ENCODE assay signal across 8 cellular contexts in the genomic region with DNA sequence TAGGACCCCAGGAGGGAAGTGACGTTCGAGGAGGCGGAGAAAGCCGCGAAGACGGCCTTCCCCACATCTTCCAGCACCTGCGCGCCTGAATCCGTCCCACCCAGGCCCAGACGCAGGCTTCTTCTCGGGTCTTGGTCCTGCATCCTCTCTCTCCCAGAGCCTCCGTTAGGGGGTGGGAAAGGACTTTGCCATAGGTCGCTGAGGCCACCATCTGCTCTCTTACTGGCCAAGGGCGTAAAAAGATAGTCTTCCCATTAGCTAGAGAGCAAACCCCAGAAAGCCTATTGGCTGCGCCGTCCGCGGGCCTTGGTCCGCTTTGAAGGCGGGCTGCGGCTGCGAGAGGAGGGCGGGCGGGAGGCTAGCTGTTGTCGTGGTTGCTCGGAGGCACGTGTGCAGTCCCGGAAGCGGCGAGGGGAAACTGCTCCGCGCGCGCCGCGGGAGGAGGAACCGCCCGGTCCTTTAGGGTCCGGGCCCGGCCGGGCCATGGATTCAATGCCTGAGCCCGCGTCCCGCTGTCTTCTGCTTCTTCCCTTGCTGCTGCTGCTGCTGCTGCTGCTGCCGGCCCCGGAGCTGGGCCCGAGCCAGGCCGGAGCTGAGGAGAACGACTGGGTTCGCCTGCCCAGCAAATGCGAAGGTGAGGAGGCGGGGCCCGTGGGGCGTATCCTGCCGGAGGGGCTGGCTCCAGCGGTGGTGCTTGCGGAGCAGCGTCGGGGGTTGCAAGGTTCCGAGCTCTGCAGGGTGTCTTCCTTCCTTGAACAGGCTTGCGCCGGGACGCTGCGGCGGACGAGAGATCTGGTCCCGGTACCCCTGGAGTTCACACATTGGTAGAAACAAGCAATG. TPM values are rescaled to one million over a fixed set of nuclear protein-coding genes. Genes with fewer than 3 reads are reported as not detected.
DNase-seq lines count a peak whose midpoint lies in the region; ATAC-seq, FAIRE-seq and TF ChIP-seq lines count a peak whose summit lies in the region.

A gene (plus strand): TSS at position 393 of the 840 bp plus-strand sequence. CDS start 91 bp downstream, at position 484.

- TF ChIP-seq EP300 in HepG2 (IDR thresholded peaks at IDR 0.05; ENCODE audit: low read depth in 2 of 2, low read length in 2 of 2) (0 out of 4 replicates have a peak, but pooled peaks of 1 of the 2 experiments have one; percentile 8), HepG2 (CRISPR knock-in tag; IDR thresholded peaks at IDR 0.05; ENCODE audit: borderline replicate concordance) (0 out of 2 replicates have a peak, but pooled peaks have one; percentile 28)

- peak within 1 kb of the TSS; percentile 91 for H3K4me2 ChIP-seq in HepG2 (ENCODE audit: low read depth, low read length)

- DNase-seq in NCI-H774 (lab: John Stamatoyannopoulos, UW) = peak; percentile 96
- peak; percentile 88 to 89 for DNase-seq in activated CD4-positive, alpha-beta T cell treated with anti-CD3 and anti-CD28 coated beads, Interleukin-2, amount 50 U/mL, for 4 hours
- DNase-seq in dermis blood vessel endothelial cell = peak; percentile 98
- DNase-seq in HepG2 (ENCODE audit: low spot score) = peak; percentile 97
- peak; percentile 90 for DNase-seq in stimulated activated CD4-positive, alpha-beta T cell treated with anti-CD3 and anti-CD28 coated beads, Interleukin-4, amount 100 ng/mL, for 1 hour

- peak; percentile 70 to 74 for TF ChIP-seq POLR2A in HepG2 (IDR thresholded peaks at IDR 0.05; ENCODE audit: insufficient read depth in 1 of 2, low read depth in 2 of 2, low read length in 2 of 2)

- FAIRE-seq in HepG2 (lab: Jason Lieb, UNC) = peak; percentile 97

- peak; percentile 78 for ATAC-seq in GM19395 (IDR thresholded peaks at IDR 0.05; ENCODE audit: unreplicated experiment)
- peak; percentile 63 for ATAC-seq in HG03565 (IDR thresholded peaks at IDR 0.05; ENCODE audit: unreplicated experiment)
- peak; percentile 94 for ATAC-seq in HepG2

- in situ Hi-C loops in HepG2 (cut with HindIII; ENCODE audit: extremely low pct_ligation_motif_present, low pct_unique_long_range_greater_than_20kb) = no loop called here

- peak within 1 kb of the TSS; percentile 69 for H2AFZ ChIP-seq in HepG2 (ENCODE audit: low read length)

- no peaks in the 10 kb centered on the region; a peak in 1 of 5 replicates for H3K27me3 ChIP-seq in HepG2 (ENCODE audit: control insufficient read depth in 1 of 2, insufficient read depth in 2 of 2, low read length in 2 of 2)

- H3K27ac ChIP-seq in C4-2B = peak within 1 kb of the TSS; percentile 88
- H3K27ac ChIP-seq in HepG2 (ENCODE audit: extremely low read length, insufficient read depth, low read length) = peak within 1 kb of the TSS; percentile 83

- H3K4me1 ChIP-seq in HepG2 (ENCODE audit: insufficient read depth, low read length) = peaks cover 63% of the 10 kb centered on the region

- H3K79me2 ChIP-seq in HepG2 (ENCODE audit: insufficient read depth, low read length) = peaks cover 39% of the 10 kb centered on the region

- no peaks in the 10 kb centered on the region for H3K9me3 ChIP-seq in HepG2 (ENCODE audit: low read length)

- peak within 1 kb of the TSS; percentile 71 to 79 (median 78) for H3K4me3 ChIP-seq in HepG2 (replicated peaks in 1 of 3; ENCODE audit: insufficient read depth in 1 of 3, low read depth in 2 of 3, low read length in 3 of 3)

- intact Hi-C loops in HepG2 (cut with micrococcal nuclease; ENCODE audit: unreplicated experiment) = loop anchor here (2.0 kb wide), 1 partner anchor 41 kb away; no protein-coding TSS in a partner anchor

- no peak for TF ChIP-seq CTCF in C4-2B (conservative IDR thresholded peaks at IDR 0.05)
- TF ChIP-seq CTCF in HepG2 (CRISPR knock-in tag; IDR thresholded peaks at IDR 0.05) = peak; percentile 46

- H3K9ac ChIP-seq in HepG2 (ENCODE audit: insufficient read depth, low read depth, low read length) = peak within 1 kb of the TSS; percentile 79

- 1% methylated on average over 57 of the region's 67 CpGs for WGBS in HepG2 (ENCODE audit: low lambda C conversion rate)

- CTCF ChIA-PET in HepG2 (lab: Yijun Ruan, JAX; ENCODE audit: low intra/inter-chr PET ratio, low total read pairs) = no interaction called here

- H4K20me1 ChIP-seq in HepG2 (ENCODE audit: insufficient read depth, low read length) = no peaks in the 10 kb centered on the region

- TF ChIP-seq RAD21 in HepG2 (CRISPR knock-in tag; IDR thresholded peaks at IDR 0.05) = peak; percentile 44

- peaks cover 4 to 12% of the 10 kb centered on the region in 2 experiments; a peak in 4 of 5 replicates for H3K36me3 ChIP-seq in HepG2 (replicated peaks in 1 of 2; ENCODE audit: control insufficient read depth in 1 of 2, insufficient read depth in 2 of 2, low read length in 2 of 2)

- POLR2A ChIA-PET in HepG2 (lab: Yijun Ruan, JAX) = interaction anchor here (0.7 to 3.2 kb wide), 39 partner anchors 9 to 507 kb away, joined by 3 to 56 read pairs (median 6); a partner anchor contains a TSS

- BruUV-seq in HepG2 (replicated peaks; lab: Mats Ljungman, UMichigan) = TSS peak; percentile 78

TF ChIP-seq in HepG2, 621 proteins besides CTCF, POLR2A, EP300 and RAD21 (continues in another document):
- TF ChIP-seq CEBPG (CRISPR knock-in tag; IDR thresholded peaks at IDR 0.05) (peak; percentile 7; the same call in 1 of the 2 replicates), ZNF550 (CRISPR knock-in tag; IDR thresholded peaks at IDR 0.05; ENCODE audit: borderline replicate concordance) (0 out of 2 replicates have a peak, but pooled peaks have one; percentile 22), SSRP1 (CRISPR knock-in tag; IDR thresholded peaks at IDR 0.05) (no peak)
- TF ChIP-seq, protein P1, sequence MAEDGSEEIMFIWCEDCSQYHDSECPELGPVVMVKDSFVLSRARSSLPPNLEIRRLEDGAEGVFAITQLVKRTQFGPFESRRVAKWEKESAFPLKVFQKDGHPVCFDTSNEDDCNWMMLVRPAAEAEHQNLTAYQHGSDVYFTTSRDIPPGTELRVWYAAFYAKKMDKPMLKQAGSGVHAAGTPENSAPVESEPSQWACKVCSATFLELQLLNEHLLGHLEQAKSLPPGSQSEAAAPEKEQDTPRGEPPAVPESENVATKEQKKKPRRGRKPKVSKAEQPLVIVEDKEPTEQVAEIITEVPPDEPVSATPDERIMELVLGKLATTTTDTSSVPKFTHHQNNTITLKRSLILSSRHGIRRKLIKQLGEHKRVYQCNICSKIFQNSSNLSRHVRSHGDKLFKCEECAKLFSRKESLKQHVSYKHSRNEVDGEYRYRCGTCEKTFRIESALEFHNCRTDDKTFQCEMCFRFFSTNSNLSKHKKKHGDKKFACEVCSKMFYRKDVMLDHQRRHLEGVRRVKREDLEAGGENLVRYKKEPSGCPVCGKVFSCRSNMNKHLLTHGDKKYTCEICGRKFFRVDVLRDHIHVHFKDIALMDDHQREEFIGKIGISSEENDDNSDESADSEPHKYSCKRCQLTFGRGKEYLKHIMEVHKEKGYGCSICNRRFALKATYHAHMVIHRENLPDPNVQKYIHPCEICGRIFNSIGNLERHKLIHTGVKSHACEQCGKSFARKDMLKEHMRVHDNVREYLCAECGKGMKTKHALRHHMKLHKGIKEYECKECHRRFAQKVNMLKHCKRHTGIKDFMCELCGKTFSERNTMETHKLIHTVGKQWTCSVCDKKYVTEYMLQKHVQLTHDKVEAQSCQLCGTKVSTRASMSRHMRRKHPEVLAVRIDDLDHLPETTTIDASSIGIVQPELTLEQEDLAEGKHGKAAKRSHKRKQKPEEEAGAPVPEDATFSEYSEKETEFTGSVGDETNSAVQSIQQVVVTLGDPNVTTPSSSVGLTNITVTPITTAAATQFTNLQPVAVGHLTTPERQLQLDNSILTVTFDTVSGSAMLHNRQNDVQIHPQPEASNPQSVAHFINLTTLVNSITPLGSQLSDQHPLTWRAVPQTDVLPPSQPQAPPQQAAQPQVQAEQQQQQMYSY (CRISPR knock-in tag; IDR thresholded peaks at IDR 0.05) = peak; percentile 36; the same call in 1 of the 2 replicates
- TF ChIP-seq, protein P2, sequence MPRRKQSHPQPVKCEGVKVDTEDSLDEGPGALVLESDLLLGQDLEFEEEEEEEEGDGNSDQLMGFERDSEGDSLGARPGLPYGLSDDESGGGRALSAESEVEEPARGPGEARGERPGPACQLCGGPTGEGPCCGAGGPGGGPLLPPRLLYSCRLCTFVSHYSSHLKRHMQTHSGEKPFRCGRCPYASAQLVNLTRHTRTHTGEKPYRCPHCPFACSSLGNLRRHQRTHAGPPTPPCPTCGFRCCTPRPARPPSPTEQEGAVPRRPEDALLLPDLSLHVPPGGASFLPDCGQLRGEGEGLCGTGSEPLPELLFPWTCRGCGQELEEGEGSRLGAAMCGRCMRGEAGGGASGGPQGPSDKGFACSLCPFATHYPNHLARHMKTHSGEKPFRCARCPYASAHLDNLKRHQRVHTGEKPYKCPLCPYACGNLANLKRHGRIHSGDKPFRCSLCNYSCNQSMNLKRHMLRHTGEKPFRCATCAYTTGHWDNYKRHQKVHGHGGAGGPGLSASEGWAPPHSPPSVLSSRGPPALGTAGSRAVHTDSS (CRISPR knock-in tag; conservative IDR thresholded peaks at IDR 0.05) = no peak

RNA-seq across cellular contexts. Expression of the gene that starts here (rescaled TPM):
- 36.1 and 43.4 TPM in 2 replicates for total RNA-seq in dermis blood vessel endothelial cell
- total RNA-seq in HepG2 (2016; rRNA removed; fragmentation: Illumina TruSeq; extraction: Trizol) = 31.4 and 60.2 TPM in 2 replicates
- total RNA-seq in HepG2 (2016; cell fraction: cytosol; rRNA removed; fragmentation: Illumina TruSeq; extraction: Trizol; ENCODE audit: low read depth) = 25.4 and 31.7 TPM in 2 replicates
- 32.0 and 60.7 TPM in 2 replicates for total RNA-seq in HepG2 (2016; cell fraction: insoluble cytoplasmic fraction; rRNA removed; fragmentation: Illumina TruSeq; extraction: Trizol)
- 38.9 and 45.0 TPM in 2 replicates for total RNA-seq in HepG2 (2016; cell fraction: membrane; rRNA removed; fragmentation: Illumina TruSeq; extraction: Trizol)
- total RNA-seq in HepG2 (2016; cell fraction: nucleus; rRNA removed; fragmentation: Illumina TruSeq; extraction: Trizol) = 42.6 and 49.4 TPM in 2 replicates
- polyA plus RNA-seq in HepG2 (2011; rRNA removed) = 38.3 and 42.3 TPM in 2 replicates
- polyA plus RNA-seq in HepG2 (2011; cell fraction: cytosol; rRNA removed) = 43.4 and 51.8 TPM in 2 replicates
- polyA plus RNA-seq in HepG2 (2011; cell fraction: nucleus; rRNA removed) = 30.8 and 35.3 TPM in 2 replicates
- 51.7 and 54.0 TPM in 2 replicates for polyA plus RNA-seq in HepG2 (2012)
- polyA plus RNA-seq in HepG2 (2016; cell fraction: cytosol; fragmentation: Illumina TruSeq; extraction: Trizol; ENCODE audit: low read depth) = 38.7 and 48.0 TPM in 2 replicates
- polyA plus RNA-seq in HepG2 (2016; cell fraction: insoluble cytoplasmic fraction; fragmentation: Illumina TruSeq; extraction: Trizol; ENCODE audit: low read depth) = 35.6 and 38.7 TPM in 2 replicates
- 44.3 and 50.0 TPM in 2 replicates for polyA plus RNA-seq in HepG2 (2016; cell fraction: membrane; fragmentation: Illumina TruSeq; extraction: Trizol; ENCODE audit: low read depth)
- polyA plus RNA-seq in HepG2 (2016; cell fraction: nucleus; fragmentation: Illumina TruSeq; extraction: Trizol; ENCODE audit: insufficient read depth, low read depth) = 94.9 and 101 TPM in 2 replicates
- polyA minus RNA-seq in HepG2 (2011; rRNA and poly(A)+ RNA removed; ENCODE audit: low replicate concordance) = 28.5 and 45.2 TPM in 2 replicates
- polyA minus RNA-seq in HepG2 (2011; cell fraction: cytosol; rRNA and poly(A)+ RNA removed) = 16.2 and 20.4 TPM in 2 replicates
- 9.7 and 11.9 TPM in 2 replicates for polyA minus RNA-seq in HepG2 (2011; cell fraction: nucleus; rRNA and poly(A)+ RNA removed)

Comparison
In these comparisons a context has a peak if more than half of its experiments do, and no peak if none do; other contexts are left out.
1. Peak in every context shown above with its lines: DNase-seq, ATAC-seq, H3K4me3 ChIP-seq and H3K27ac ChIP-seq.